Comparison of ENCODE assay signal across 26 cellular contexts in the genomic region with DNA sequence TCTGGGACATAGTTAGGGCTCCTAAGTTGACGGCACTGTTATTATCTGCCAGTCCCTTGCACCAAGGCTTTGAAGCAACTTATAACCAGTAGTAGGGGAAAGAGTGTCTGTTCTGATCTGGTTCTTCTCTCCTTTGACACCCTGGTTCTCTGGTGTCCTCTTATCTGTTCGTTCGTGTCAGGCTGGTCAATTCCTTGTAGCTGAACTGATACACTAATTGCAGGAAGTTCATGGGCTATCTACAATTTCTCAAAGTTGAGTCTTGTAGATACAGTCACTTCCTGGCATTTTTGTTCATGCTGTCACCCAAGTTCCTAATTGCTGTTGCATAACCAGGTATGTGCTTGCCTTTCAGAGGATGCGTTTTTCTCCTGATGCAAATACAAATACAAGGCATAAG. TPM values are rescaled to one million over a fixed set of nuclear protein-coding genes. Genes with fewer than 3 reads are reported as not detected.
DNase-seq lines count a peak whose midpoint lies in the region; ATAC-seq and TF ChIP-seq lines count a peak whose summit lies in the region.
"Had no signal": no experiment of that assay in that cellular context is flagged by ENCODE, and none has a peak within 500 bp of the region (broad histone marks: within the 10 kb centered on the region; RNA-seq: fewer than 3 reads in every experiment).

No MANE protein-coding gene starts in this region.

- no peaks in the 10 kb centered on the region for H3K27me3 ChIP-seq in colonic mucosa
- H3K27me3 ChIP-seq: adrenal gland, body of pancreas, stomach, thyroid gland had no signal

- DNase-seq in Daoy (ENCODE audit: low read depth) (peak; percentile 12), OCI-M2 (lab: John Stamatoyannopoulos, UW; ENCODE audit: unreplicated experiment) (peak; percentile 51), colonic mucosa (peak; percentile 11), kidney tubule cell (ENCODE audit: low spot score) (peak; percentile 56), T-helper 9 cell (no peak), foreskin fibroblast (no peak)
- DNase-seq: activated CD4-positive, alpha-beta T cell treated with anti-CD3 and anti-CD28 coated beads, Interleukin-2, amount 50 U/mL, for 4 hours; activated naive CD4-positive, alpha-beta T cell treated with anti-CD3 and anti-CD28 coated beads for 36 hours; activated T-cell treated with anti-CD3 and anti-CD28 coated beads, Interleukin-2, amount 50 U/mL, for 72 hours; adrenal gland; body of pancreas; DMS53; effector CD8-positive, alpha-beta T cell; hippocampal formation; NCI-H146; NCI-H446 treated with DMSO at 0.1 percent for 48 hours; SK-N-SH; stimulated activated CD4-positive, alpha-beta T cell treated with anti-CD3 and anti-CD28 coated beads, Interleukin-1b, Interleukin-23, amount 100 ng/mL, for 48 hours; stimulated activated CD8-positive, alpha-beta memory T cell treated with anti-CD3 and anti-CD28 coated beads, Interleukin-4, amount 100 ng/mL, for 48 hours; stomach; thyroid gland had no signal

- H3K9ac ChIP-seq in colonic mucosa (ENCODE audit: low read depth in 2 of 2, low read length in 2 of 2): no peak overlapping the region
- H3K9ac ChIP-seq: SK-N-SH had no signal

- H3K27ac ChIP-seq in colonic mucosa: no peak overlapping the region
- H3K27ac ChIP-seq: adrenal gland, body of pancreas, gastroesophageal sphincter, skin epidermis, stomach, thyroid gland had no signal

- H3K9me3 ChIP-seq in colonic mucosa: no peaks in the 10 kb centered on the region
- H3K9me3 ChIP-seq: adrenal gland, body of pancreas, gastroesophageal sphincter, HAP-1, SK-N-SH, stomach, thyroid gland had no signal

- H3K4me1 ChIP-seq in colonic mucosa: no peaks in the 10 kb centered on the region
- H3K4me1 ChIP-seq: adrenal gland, gastroesophageal sphincter, HAP-1, stomach, thyroid gland had no signal

- H3K36me3 ChIP-seq in colonic mucosa: no peaks in the 10 kb centered on the region
- H3K36me3 ChIP-seq: adrenal gland, gastroesophageal sphincter, HAP-1, stomach, thyroid gland had no signal

- intact Hi-C loops in colonic mucosa (cut with DNase I): no loop called here

- no peak for ATAC-seq in HG02981 (IDR thresholded peaks at IDR 0.05; ENCODE audit: unreplicated experiment)
- ATAC-seq: activated T-cell treated with anti-CD3 and anti-CD28 coated beads, Interleukin-2, amount 50 U/mL, for 72 hours; body of pancreas; gastroesophageal sphincter had no signal

- TF ChIP-seq CTCF in colonic mucosa (IDR thresholded peaks at IDR 0.05): no peak
- no peak for TF ChIP-seq CTCF in foreskin fibroblast (IDR thresholded peaks at IDR 0.05; ENCODE audit: low read depth, low read length)

- H3K4me3 ChIP-seq in colonic mucosa (no peak overlapping the region), foreskin fibroblast (ENCODE audit: low read depth in 1 of 2, low read length in 2 of 2) (no peak overlapping the region)
- H3K4me3 ChIP-seq: adrenal gland, body of pancreas, gastroesophageal sphincter, HAP-1, skin epidermis, stomach, thyroid gland had no signal

RNA-seq across cellular contexts. Expression of a gene that starts 17.3 kb away (rescaled TPM):
- 24.4 and 25.5 TPM in 2 replicates for total RNA-seq in Daoy (2014; rRNA removed; shearing (Covaris generic))
- total RNA-seq in colonic mucosa: 100 to 1,000 TPM; 238 to 382 TPM

RNA-seq across cellular contexts. Expression of a gene that starts 33.7 kb away (rescaled TPM):
- total RNA-seq in Daoy (2014; rRNA removed; shearing (Covaris generic)): 57.9 and 67.3 TPM in 2 replicates
- 100 to 1,000 TPM; 110 to 138 TPM for total RNA-seq in colonic mucosa
- total RNA-seq: activated naive CD4-positive, alpha-beta T cell treated with anti-CD3 and anti-CD28 coated beads for 36 hours; mononuclear cell had no signal

Comparison
In these comparisons a context has a peak if more than half of its experiments do, and no peak if none do; other contexts are left out.
1. DNase-seq: peak in Daoy (single experiment), OCI-M2 (single experiment), colonic mucosa (single experiment) and kidney tubule cell (single experiment); none in T-helper 9 cell (single experiment) and foreskin fibroblast (0 of 2).